3 cellular contexts compared by ENCODE assay signal in the genomic region with DNA sequence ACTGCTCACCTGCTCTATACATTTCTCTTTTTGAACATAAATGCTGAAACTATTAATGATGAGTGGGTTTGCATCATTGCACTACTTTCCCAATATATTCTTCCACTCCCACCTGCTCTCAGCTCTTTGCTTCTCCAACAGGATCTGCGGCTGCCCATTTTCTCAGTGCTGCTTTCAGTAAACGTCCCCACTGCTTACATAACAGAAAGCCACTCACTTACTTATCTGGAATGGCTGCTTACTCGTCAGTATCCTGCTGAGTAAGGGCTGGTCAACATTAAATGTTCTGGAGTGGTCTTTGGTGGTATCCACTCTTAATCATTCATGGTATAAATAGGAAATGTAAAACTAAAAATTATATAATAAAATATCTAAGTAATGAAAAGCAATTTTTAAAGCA.
A peak's percentile ranks its signal among the peaks of the same experiment; 100 is the strongest.
TF ChIP-seq lines count a peak whose summit lies in the region.

No MANE protein-coding gene starts in this region.

TF ChIP-seq in GM23338, 12 proteins besides CTCF, POLR2A, EP300 and RAD21 (continues in another document):
- TF ChIP-seq, protein P1, sequence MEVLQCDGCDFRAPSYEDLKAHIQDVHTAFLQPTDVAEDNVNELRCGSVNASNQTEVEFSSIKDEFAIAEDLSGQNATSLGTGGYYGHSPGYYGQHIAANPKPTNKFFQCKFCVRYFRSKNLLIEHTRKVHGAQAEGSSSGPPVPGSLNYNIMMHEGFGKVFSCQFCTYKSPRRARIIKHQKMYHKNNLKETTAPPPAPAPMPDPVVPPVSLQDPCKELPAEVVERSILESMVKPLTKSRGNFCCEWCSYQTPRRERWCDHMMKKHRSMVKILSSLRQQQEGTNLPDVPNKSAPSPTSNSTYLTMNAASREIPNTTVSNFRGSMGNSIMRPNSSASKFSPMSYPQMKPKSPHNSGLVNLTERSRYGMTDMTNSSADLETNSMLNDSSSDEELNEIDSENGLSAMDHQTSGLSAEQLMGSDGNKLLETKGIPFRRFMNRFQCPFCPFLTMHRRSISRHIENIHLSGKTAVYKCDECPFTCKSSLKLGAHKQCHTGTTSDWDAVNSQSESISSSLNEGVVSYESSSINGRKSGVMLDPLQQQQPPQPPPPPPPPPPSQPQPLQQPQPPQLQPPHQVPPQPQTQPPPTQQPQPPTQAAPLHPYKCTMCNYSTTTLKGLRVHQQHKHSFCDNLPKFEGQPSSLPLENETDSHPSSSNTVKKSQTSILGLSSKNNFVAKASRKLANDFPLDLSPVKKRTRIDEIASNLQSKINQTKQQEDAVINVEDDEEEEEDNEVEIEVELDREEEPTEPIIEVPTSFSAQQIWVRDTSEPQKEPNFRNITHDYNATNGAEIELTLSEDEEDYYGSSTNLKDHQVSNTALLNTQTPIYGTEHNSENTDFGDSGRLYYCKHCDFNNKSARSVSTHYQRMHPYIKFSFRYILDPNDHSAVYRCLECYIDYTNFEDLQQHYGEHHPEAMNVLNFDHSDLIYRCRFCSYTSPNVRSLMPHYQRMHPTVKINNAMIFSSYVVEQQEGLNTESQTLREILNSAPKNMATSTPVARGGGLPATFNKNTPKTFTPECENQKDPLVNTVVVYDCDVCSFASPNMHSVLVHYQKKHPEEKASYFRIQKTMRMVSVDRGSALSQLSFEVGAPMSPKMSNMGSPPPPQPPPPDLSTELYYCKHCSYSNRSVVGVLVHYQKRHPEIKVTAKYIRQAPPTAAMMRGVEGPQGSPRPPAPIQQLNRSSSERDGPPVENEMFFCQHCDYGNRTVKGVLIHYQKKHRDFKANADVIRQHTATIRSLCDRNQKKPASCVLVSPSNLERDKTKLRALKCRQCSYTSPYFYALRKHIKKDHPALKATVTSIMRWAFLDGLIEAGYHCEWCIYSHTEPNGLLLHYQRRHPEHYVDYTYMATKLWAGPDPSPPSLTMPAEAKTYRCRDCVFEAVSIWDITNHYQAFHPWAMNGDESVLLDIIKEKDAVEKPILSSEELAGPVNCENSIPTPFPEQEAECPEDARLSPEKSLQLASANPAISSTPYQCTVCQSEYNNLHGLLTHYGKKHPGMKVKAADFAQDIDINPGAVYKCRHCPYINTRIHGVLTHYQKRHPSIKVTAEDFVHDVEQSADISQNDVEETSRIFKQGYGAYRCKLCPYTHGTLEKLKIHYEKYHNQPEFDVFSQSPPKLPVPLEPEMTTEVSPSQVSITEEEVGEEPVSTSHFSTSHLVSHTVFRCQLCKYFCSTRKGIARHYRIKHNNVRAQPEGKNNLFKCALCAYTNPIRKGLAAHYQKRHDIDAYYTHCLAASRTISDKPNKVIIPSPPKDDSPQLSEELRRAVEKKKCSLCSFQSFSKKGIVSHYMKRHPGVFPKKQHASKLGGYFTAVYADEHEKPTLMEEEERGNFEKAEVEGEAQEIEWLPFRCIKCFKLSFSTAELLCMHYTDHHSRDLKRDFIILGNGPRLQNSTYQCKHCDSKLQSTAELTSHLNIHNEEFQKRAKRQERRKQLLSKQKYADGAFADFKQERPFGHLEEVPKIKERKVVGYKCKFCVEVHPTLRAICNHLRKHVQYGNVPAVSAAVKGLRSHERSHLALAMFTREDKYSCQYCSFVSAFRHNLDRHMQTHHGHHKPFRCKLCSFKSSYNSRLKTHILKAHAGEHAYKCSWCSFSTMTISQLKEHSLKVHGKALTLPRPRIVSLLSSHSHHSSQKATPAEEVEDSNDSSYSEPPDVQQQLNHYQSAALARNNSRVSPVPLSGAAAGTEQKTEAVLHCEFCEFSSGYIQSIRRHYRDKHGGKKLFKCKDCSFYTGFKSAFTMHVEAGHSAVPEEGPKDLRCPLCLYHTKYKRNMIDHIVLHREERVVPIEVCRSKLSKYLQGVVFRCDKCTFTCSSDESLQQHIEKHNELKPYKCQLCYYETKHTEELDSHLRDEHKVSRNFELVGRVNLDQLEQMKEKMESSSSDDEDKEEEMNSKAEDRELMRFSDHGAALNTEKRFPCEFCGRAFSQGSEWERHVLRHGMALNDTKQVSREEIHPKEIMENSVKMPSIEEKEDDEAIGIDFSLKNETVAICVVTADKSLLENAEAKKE (CRISPR knock-in tag; IDR thresholded peaks at IDR 0.05) = no peak

TF ChIP-seq in H1, 55 proteins besides CTCF, POLR2A, EP300 and RAD21:
- TF ChIP-seq CHD2 (IDR thresholded peaks at IDR 0.05; ENCODE audit: low read length) = no peak
- no peak for TF ChIP-seq HDAC2 (IDR thresholded peaks at IDR 0.05; ENCODE audit: borderline replicate concordance in 1 of 2, low read depth in 2 of 2, low read length in 2 of 2)
- TF ChIP-seq CREB1 (IDR thresholded peaks at IDR 0.05) = no peak
- no peak for TF ChIP-seq ASH2L (IDR thresholded peaks at IDR 0.05; ENCODE audit: low read length)
- no peak for TF ChIP-seq RNF2 (IDR thresholded peaks at IDR 0.05; ENCODE audit: borderline replicate concordance, low read depth, low read length, missing control alignments, poor library complexity, severe bottlenecking)
- TF ChIP-seq RXRA (IDR thresholded peaks at IDR 0.05; ENCODE audit: insufficient read depth, low read depth, low read length) = no peak
TF ChIP-seq in H1: peak in this region for 0.

TF ChIP-seq in neural cell, 6 proteins besides CTCF, POLR2A, EP300 and RAD21:
- TF ChIP-seq SMC3 (conservative IDR thresholded peaks at IDR 0.05; ENCODE audit: poor library complexity) (no peak), POLR2AphosphoS5 (IDR thresholded peaks at IDR 0.05) (peak; percentile 58)
TF ChIP-seq in neural cell: peak in this region for 1.
